ENCODE assay signal across 22 cellular contexts in genomic region chr20:63115651-63116411, GRCh38.
DNase-seq lines count a peak whose midpoint lies in the region; ATAC-seq and TF ChIP-seq lines count a peak whose summit lies in the region.
"Had no signal": no experiment of that assay in that cellular context is flagged by ENCODE, and none has a peak within 500 bp of the region (broad histone marks: within the 10 kb centered on the region; RNA-seq: fewer than 3 reads in every experiment).

No MANE protein-coding gene starts in this region.

- 75% methylated on average over 11 of the region's 11 CpGs for WGBS in right cardiac atrium

- no peaks in the 10 kb centered on the region for H3K36me3 Mint-ChIP-seq in activated naive CD4-positive, alpha-beta T cell treated with anti-CD3 and anti-CD28 coated beads for 36 hours (ENCODE audit: low read depth)
- no peaks in the 10 kb centered on the region for H3K36me3 Mint-ChIP-seq in stimulated activated effector memory CD8-positive, alpha-beta T cell treated with anti-CD3 and anti-CD28 coated beads, Interleukin-12 subunit alpha, Interleukin-12 subunit beta, amount 100 ng/mL, for 72 hours

- ATAC-seq in RWPE2 (ENCODE audit: low read depth) (no peak), right cardiac atrium (no peak)
- ATAC-seq in stimulated activated effector memory CD8-positive, alpha-beta T cell treated with anti-CD3 and anti-CD28 coated beads, Interleukin-12 subunit alpha, Interleukin-12 subunit beta, amount 100 ng/mL, for 72 hours: no peak

- H3K27ac Mint-ChIP-seq in activated naive CD4-positive, alpha-beta T cell treated with anti-CD3 and anti-CD28 coated beads for 36 hours: no peak overlapping the region
- no peak overlapping the region for H3K27ac Mint-ChIP-seq in stimulated activated effector memory CD8-positive, alpha-beta T cell treated with anti-CD3 and anti-CD28 coated beads, Interleukin-12 subunit alpha, Interleukin-12 subunit beta, amount 100 ng/mL, for 72 hours
- H3K27ac Mint-ChIP-seq: CD8-positive, alpha-beta memory T cell; HFFc6 had no signal

- CTCF ChIA-PET in activated naive CD4-positive, alpha-beta T cell treated with anti-CD3 and anti-CD28 coated beads for 36 hours (lab: Charles Lee): no interaction called here

- no peak overlapping the region for H3K4me3 Mint-ChIP-seq in activated naive CD4-positive, alpha-beta T cell treated with anti-CD3 and anti-CD28 coated beads for 36 hours
- no peak overlapping the region for H3K4me3 Mint-ChIP-seq in stimulated activated effector memory CD8-positive, alpha-beta T cell treated with anti-CD3 and anti-CD28 coated beads, Interleukin-12 subunit alpha, Interleukin-12 subunit beta, amount 100 ng/mL, for 72 hours
- H3K4me3 Mint-ChIP-seq: CD8-positive, alpha-beta memory T cell; HFFc6 had no signal

- H3K36me3 ChIP-seq in RWPE2 (ENCODE audit: low read depth) (no peaks in the 10 kb centered on the region), tibial artery (no peaks in the 10 kb centered on the region)
- H3K36me3 ChIP-seq: SJCRH30 had no signal

- intact Hi-C loops in activated naive CD4-positive, alpha-beta T cell treated with anti-CD3 and anti-CD28 coated beads for 36 hours (cut with micrococcal nuclease): no loop called here
- intact Hi-C loops in right cardiac atrium (cut with DNase I) (no loop called here), posterior vena cava (cut with DNase I) (no loop called here), tibial artery (cut with DNase I; ENCODE audit: low total_unique reads) (no loop called here)

- H3K9me3 ChIP-seq in RWPE2 (ENCODE audit: severe bottlenecking): peaks cover 2% of the 10 kb centered on the region
- H3K9me3 ChIP-seq in right cardiac atrium (ENCODE audit: control insufficient read depth, low read length): peaks cover 2% of the 10 kb centered on the region
- H3K9me3 ChIP-seq in tibial artery: peaks cover 0 to 6% (median 0%) of the 10 kb centered on the region in 3 donors
- H3K9me3 ChIP-seq: SJCRH30 had no signal

- H3K4me3 ChIP-seq in RWPE2 (ENCODE audit: severe bottlenecking) (no peak overlapping the region), right cardiac atrium (ENCODE audit: low read length) (no peak overlapping the region), tibial artery (no peak overlapping the region)
- H3K4me3 ChIP-seq: SJCRH30 had no signal

- no peak for TF ChIP-seq CTCF in RWPE2 (IDR thresholded peaks at IDR 0.05; ENCODE audit: poor library complexity, severe bottlenecking)
- TF ChIP-seq CTCF in tibial artery (IDR thresholded peaks at IDR 0.05): no peak

- H3K27ac ChIP-seq in RWPE2 (ENCODE audit: poor library complexity, severe bottlenecking) (no peak overlapping the region), right cardiac atrium (ENCODE audit: low read length) (no peak overlapping the region), tibial artery (no peak overlapping the region)
- H3K27ac ChIP-seq: C4-2B, RWPE1, SJCRH30 had no signal

- H3K27me3 ChIP-seq in RWPE2 (ENCODE audit: insufficient read depth, poor library complexity, severe bottlenecking) (peaks cover 53% of the 10 kb centered on the region), right cardiac atrium (ENCODE audit: control insufficient read depth, insufficient read depth) (no peaks in the 10 kb centered on the region), tibial artery (peaks cover 0 to 75% of the 10 kb centered on the region in 2 donors)

- H3K4me1 Mint-ChIP-seq in activated naive CD4-positive, alpha-beta T cell treated with anti-CD3 and anti-CD28 coated beads for 36 hours (ENCODE audit: low read depth): no peaks in the 10 kb centered on the region
- H3K4me1 Mint-ChIP-seq in stimulated activated effector memory CD8-positive, alpha-beta T cell treated with anti-CD3 and anti-CD28 coated beads, Interleukin-12 subunit alpha, Interleukin-12 subunit beta, amount 100 ng/mL, for 72 hours: no peaks in the 10 kb centered on the region
- H3K4me1 Mint-ChIP-seq: CD8-positive, alpha-beta memory T cell had no signal

- peaks cover 6% of the 10 kb centered on the region for H3K9me3 Mint-ChIP-seq in activated naive CD4-positive, alpha-beta T cell treated with anti-CD3 and anti-CD28 coated beads for 36 hours
- peaks cover 6% of the 10 kb centered on the region for H3K9me3 Mint-ChIP-seq in stimulated activated effector memory CD8-positive, alpha-beta T cell treated with anti-CD3 and anti-CD28 coated beads, Interleukin-12 subunit alpha, Interleukin-12 subunit beta, amount 100 ng/mL, for 72 hours

- peak; percentile 5 for DNase-seq in activated naive CD4-positive, alpha-beta T cell treated with anti-CD3 and anti-CD28 coated beads, Interleukin-2, amount 50 U/mL, for 16 hours
- no peak for DNase-seq in activated naive CD4-positive, alpha-beta T cell treated with anti-CD3 and anti-CD28 coated beads for 36 hours
- DNase-seq in RWPE2 (ENCODE audit: low spot score) (peak; percentile 73), right cardiac atrium (peak; percentile 4 to 14 (median 13)), posterior vena cava (ENCODE audit: low spot score) (peak; percentile 67), tibial artery (no peak)
- DNase-seq in stimulated activated effector memory CD8-positive, alpha-beta T cell treated with anti-CD3 and anti-CD28 coated beads, Interleukin-12 subunit alpha, Interleukin-12 subunit beta, amount 100 ng/mL, for 72 hours (ENCODE audit: low spot score in 2 of 2): no peak
- DNase-seq: AML-193; CD8-positive, alpha-beta memory T cell; EL; GF-D8; HFFc6; Karpas-422; MV-4-11; NCI-H1105 treated with DMSO at 0.1 percent for 48 hours; NCI-H2029 treated with DMSO at 0.1 percent for 48 hours; NCI-H345; NCI-H774; NK-92 treated with Interleukin-12 subunit alpha and Interleukin-12 subunit beta, amount 100 ng/mL, for 24 hours had no signal

- peaks cover 45% of the 10 kb centered on the region for H3K27me3 Mint-ChIP-seq in activated naive CD4-positive, alpha-beta T cell treated with anti-CD3 and anti-CD28 coated beads for 36 hours (ENCODE audit: low read depth)

- H3K4me1 ChIP-seq in RWPE2 (ENCODE audit: insufficient read depth, poor library complexity, severe bottlenecking) (no peaks in the 10 kb centered on the region), right cardiac atrium (ENCODE audit: control insufficient read depth, insufficient read depth, low read length) (no peaks in the 10 kb centered on the region), tibial artery (no peaks in the 10 kb centered on the region)
- H3K4me1 ChIP-seq: SJCRH30 had no signal

Comparison
In these comparisons a context has a peak if more than half of its experiments do, and no peak if none do; other contexts are left out.
1. DNase-seq: peak in activated naive CD4-positive, alpha-beta T cell treated with anti-CD3 and anti-CD28 coated beads, Interleukin-2, amount 50 U/mL, for 16 hours (single experiment), RWPE2 (single experiment), right cardiac atrium (3 of 3) and posterior vena cava (single experiment); none in activated naive CD4-positive, alpha-beta T cell treated with anti-CD3 and anti-CD28 coated beads for 36 hours (single experiment), tibial artery (0 of 2) and stimulated activated effector memory CD8-positive, alpha-beta T cell treated with anti-CD3 and anti-CD28 coated beads, Interleukin-12 subunit alpha, Interleukin-12 subunit beta, amount 100 ng/mL, for 72 hours (0 of 2).